6 cellular contexts compared by ENCODE assay signal in the genomic region with DNA sequence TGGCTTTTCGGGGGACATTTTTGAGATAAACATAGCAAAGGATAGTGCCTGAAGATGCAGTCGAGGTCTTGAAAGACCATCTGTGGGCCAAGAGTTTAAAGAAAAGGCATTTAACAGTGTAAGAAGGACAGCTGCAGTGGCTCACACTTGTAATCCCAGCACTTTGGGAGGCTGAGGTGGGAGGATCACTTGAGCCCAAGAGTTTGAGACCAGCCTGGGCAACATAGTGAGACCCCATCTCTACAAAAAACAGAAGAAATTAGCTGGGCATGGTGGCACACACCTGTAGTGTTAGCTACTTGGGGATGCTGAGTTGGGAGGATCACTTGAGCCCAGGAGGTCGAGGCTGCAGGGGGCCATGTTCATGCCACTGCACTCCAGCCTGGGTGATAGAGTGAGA.
DNase-seq lines count a peak whose midpoint lies in the region; ATAC-seq, FAIRE-seq and TF ChIP-seq lines count a peak whose summit lies in the region.
"Not testable (repeated sequence)": the region's sequence is repeated elsewhere in the genome, so short reads cannot be mapped to it uniquely, and the experiment has no call there.

No MANE protein-coding gene starts in this region.

- not testable (repeated sequence) for H3K4me3 ChIP-seq in GM23338; astrocyte (ENCODE audit: insufficient read depth, low read depth, low read length); left ventricle myocardium inferior

- H3K36me3 Mint-ChIP-seq in GM23338 (ENCODE audit: low read depth); WTC11; stimulated activated memory B cell treated with anti-CD40 and anti-IgM and Interleukin-4, amounts not matched to agents 10 μg/mL and 1 μg/mL and 100 μg/mL, for 72 hours: not testable (repeated sequence)
- H3K36me3 Mint-ChIP-seq in astrocyte (ENCODE audit: low read depth, unreplicated experiment) (peaks cover 14% of the 10 kb centered on the region), brain (peaks cover 48% of the 10 kb centered on the region)

- not testable (repeated sequence) for H4K20me1 ChIP-seq in GM23338 (replicated peaks; ENCODE audit: insufficient read depth)
- H4K20me1 ChIP-seq in astrocyte (ENCODE audit: insufficient read depth, low read length) = peaks cover 80% of the 10 kb centered on the region

- intact Hi-C loops in left ventricle myocardium inferior (cut with micrococcal nuclease) = not testable (repeated sequence)

- H3K27me3 Mint-ChIP-seq in GM23338 (ENCODE audit: insufficient read depth, low read depth, poor library complexity); WTC11 (ENCODE audit: low read depth); astrocyte (ENCODE audit: low read depth, unreplicated experiment); brain: not testable (repeated sequence)
- peaks cover 44% of the 10 kb centered on the region for H3K27me3 Mint-ChIP-seq in stimulated activated memory B cell treated with anti-CD40 and anti-IgM and Interleukin-4, amounts not matched to agents 10 μg/mL and 1 μg/mL and 100 μg/mL, for 72 hours

- H3K9me3 ChIP-seq in astrocyte (ENCODE audit: insufficient read depth, low read depth, low read length); left ventricle myocardium inferior (replicated peaks): not testable (repeated sequence)

- not testable (repeated sequence) for H3K27ac ChIP-seq in GM23338 (ENCODE audit: low read depth); astrocyte (ENCODE audit: low read depth, low read length)
- peak overlapping the region; percentile 43 for H3K27ac ChIP-seq in left ventricle myocardium inferior (replicated peaks)

- not testable (repeated sequence) for H3K4me2 ChIP-seq in GM23338; astrocyte (ENCODE audit: low read length)

- H3K9ac ChIP-seq in astrocyte (ENCODE audit: low read length) = not testable (repeated sequence)

- H3F3A ChIP-seq in GM23338 (replicated peaks; ENCODE audit: low read depth) = not testable (repeated sequence)

- H3K36me3 ChIP-seq in GM23338 (ENCODE audit: insufficient read depth); left ventricle myocardium inferior: not testable (repeated sequence)
- peaks cover 16% of the 10 kb centered on the region for H3K36me3 ChIP-seq in astrocyte (ENCODE audit: insufficient read depth, low read length)

- not testable (repeated sequence) for H3K4me3 Mint-ChIP-seq in GM23338; WTC11; astrocyte (ENCODE audit: unreplicated experiment); brain; stimulated activated memory B cell treated with anti-CD40 and anti-IgM and Interleukin-4, amounts not matched to agents 10 μg/mL and 1 μg/mL and 100 μg/mL, for 72 hours

- H3K27me3 ChIP-seq in GM23338 (ENCODE audit: insufficient read depth); astrocyte (ENCODE audit: insufficient read depth, low read length); left ventricle myocardium inferior (ENCODE audit: low read depth): not testable (repeated sequence)

- FAIRE-seq in astrocyte (lab: Jason Lieb, UNC) = not testable (repeated sequence)

- H3K4me1 Mint-ChIP-seq in GM23338 (peaks cover 41% of the 10 kb centered on the region), WTC11 (peaks cover 49% of the 10 kb centered on the region), astrocyte (ENCODE audit: low read depth, unreplicated experiment) (peaks cover 15% of the 10 kb centered on the region), brain (peaks cover 90% of the 10 kb centered on the region)
- not testable (repeated sequence) for H3K4me1 Mint-ChIP-seq in stimulated activated memory B cell treated with anti-CD40 and anti-IgM and Interleukin-4, amounts not matched to agents 10 μg/mL and 1 μg/mL and 100 μg/mL, for 72 hours

- H2AFZ ChIP-seq in GM23338; astrocyte (ENCODE audit: low read depth, low read length): not testable (repeated sequence)

- H3K9me3 Mint-ChIP-seq in GM23338; WTC11; astrocyte (ENCODE audit: unreplicated experiment); brain; stimulated activated memory B cell treated with anti-CD40 and anti-IgM and Interleukin-4, amounts not matched to agents 10 μg/mL and 1 μg/mL and 100 μg/mL, for 72 hours: not testable (repeated sequence)

- H3K27ac Mint-ChIP-seq in GM23338 (peak overlapping the region; percentile 20; the same call in 1 of the 2 replicates), astrocyte (ENCODE audit: unreplicated experiment) (peak overlapping the region; percentile 24), brain (peak overlapping the region; percentile 5 to 52 (median 46))
- H3K27ac Mint-ChIP-seq in WTC11 = not testable (repeated sequence)
- H3K27ac Mint-ChIP-seq in stimulated activated memory B cell treated with anti-CD40 and anti-IgM and Interleukin-4, amounts not matched to agents 10 μg/mL and 1 μg/mL and 100 μg/mL, for 72 hours = peak overlapping the region; percentile 44

- not testable (repeated sequence) for TF ChIP-seq CTCF in GM23338 (conservative IDR thresholded peaks at IDR 0.05; ENCODE audit: low read depth in 2 of 2); WTC11 (IDR thresholded peaks at IDR 0.05); astrocyte (IDR thresholded peaks at IDR 0.05; ENCODE audit: insufficient read depth, low read depth, low read length); brain (conservative IDR thresholded peaks at IDR 0.05); left ventricle myocardium inferior (IDR thresholded peaks at IDR 0.05; ENCODE audit: borderline replicate concordance)

- CTCF ChIA-PET in WTC11 (lab: Charles Lee) = not testable (repeated sequence)

- DNase-seq in GM23338 (ENCODE audit: low spot score); WTC11 (ENCODE audit: low spot score); astrocyte (ENCODE audit: low read depth); left ventricle myocardium inferior: not testable (repeated sequence)

- not testable (repeated sequence) for H3K9me2 ChIP-seq in GM23338 (ENCODE audit: insufficient read depth)

- peaks cover 41% of the 10 kb centered on the region for H3K4me1 ChIP-seq in GM23338 (ENCODE audit: insufficient read depth)
- peaks cover 13% of the 10 kb centered on the region for H3K4me1 ChIP-seq in astrocyte (ENCODE audit: insufficient read depth, low read length)
- peaks cover 25% of the 10 kb centered on the region for H3K4me1 ChIP-seq in left ventricle myocardium inferior

- not testable (repeated sequence) for ATAC-seq in GM23338; WTC11; stimulated activated memory B cell treated with anti-CD40 and anti-IgM and Interleukin-4, amounts not matched to agents 10 μg/mL and 1 μg/mL and 100 μg/mL, for 72 hours

- H3K79me2 ChIP-seq in GM23338 (replicated peaks; ENCODE audit: insufficient read depth) = not testable (repeated sequence)
- H3K79me2 ChIP-seq in astrocyte (ENCODE audit: insufficient read depth, low read length) = peaks cover 97% of the 10 kb centered on the region

- POLR2A ChIA-PET in WTC11 (lab: Charles Lee) = not testable (repeated sequence)

TF ChIP-seq in WTC11, 78 proteins besides CTCF, POLR2A, EP300 and RAD21:
- TF ChIP-seq ZNF121 (CRISPR knock-in tag; IDR thresholded peaks at IDR 0.05) = peak; percentile 87
